Comparison of ENCODE assay signal across 15 cellular contexts in genomic region chr2:238101891-238102841, GRCh38. TPM values are rescaled to one million over a fixed set of nuclear protein-coding genes. Genes with fewer than 3 reads are reported as not detected.
DNase-seq lines count a peak whose midpoint lies in the region; ATAC-seq and TF ChIP-seq lines count a peak whose summit lies in the region.
"Had no signal": no experiment of that assay in that cellular context is flagged by ENCODE, and none has a peak within 500 bp of the region (broad histone marks: within the 10 kb centered on the region; RNA-seq: fewer than 3 reads in every experiment).

No MANE protein-coding gene starts in this region.

- no peak for ATAC-seq in activated naive CD8-positive, alpha-beta T cell treated with anti-CD3 and anti-CD28 coated beads, Interleukin-2, amount 10 ng/mL, durations not matched to agents 7 days and 5 days (ENCODE audit: low read depth)
- ATAC-seq in HG02981 (IDR thresholded peaks at IDR 0.05; ENCODE audit: unreplicated experiment) (no peak), HG03135 (IDR thresholded peaks at IDR 0.05; ENCODE audit: unreplicated experiment) (no peak)
- ATAC-seq: activated CD8-positive, alpha-beta T cell treated with anti-CD3 and anti-CD28 coated beads for 36 hours; effector memory CD8-positive, alpha-beta T cell had no signal

- no peak overlapping the region for H3K27ac Mint-ChIP-seq in activated naive CD8-positive, alpha-beta T cell treated with anti-CD3 and anti-CD28 coated beads, Interleukin-2, amount 10 ng/mL, durations not matched to agents 7 days and 5 days
- no peak overlapping the region for H3K27ac Mint-ChIP-seq in activated naive CD8-positive, alpha-beta T cell treated with anti-CD3 and anti-CD28 coated beads for 36 hours
- peak overlapping the region; percentile 51 for H3K27ac Mint-ChIP-seq in nephron progenitor cell
- H3K27ac Mint-ChIP-seq: activated CD8-positive, alpha-beta T cell treated with anti-CD3 and anti-CD28 coated beads for 36 hours; activated naive CD8-positive, alpha-beta T cell; effector memory CD8-positive, alpha-beta T cell; mesothelial cell of epicardium had no signal

- no peaks in the 10 kb centered on the region for H3K9me3 Mint-ChIP-seq in activated naive CD8-positive, alpha-beta T cell treated with anti-CD3 and anti-CD28 coated beads, Interleukin-2, amount 10 ng/mL, durations not matched to agents 7 days and 5 days
- H3K9me3 Mint-ChIP-seq in activated naive CD8-positive, alpha-beta T cell treated with anti-CD3 and anti-CD28 coated beads for 36 hours, result no peaks in the 10 kb centered on the region
- no peaks in the 10 kb centered on the region for H3K9me3 Mint-ChIP-seq in nephron progenitor cell
- H3K9me3 Mint-ChIP-seq: activated CD8-positive, alpha-beta T cell treated with anti-CD3 and anti-CD28 coated beads for 36 hours; effector memory CD8-positive, alpha-beta T cell; mesothelial cell of epicardium had no signal

- H3K36me3 Mint-ChIP-seq in activated naive CD8-positive, alpha-beta T cell treated with anti-CD3 and anti-CD28 coated beads, Interleukin-2, amount 10 ng/mL, durations not matched to agents 7 days and 5 days, result no peaks in the 10 kb centered on the region
- peaks cover 10% of the 10 kb centered on the region for H3K36me3 Mint-ChIP-seq in activated naive CD8-positive, alpha-beta T cell treated with anti-CD3 and anti-CD28 coated beads for 36 hours
- no peaks in the 10 kb centered on the region for H3K36me3 Mint-ChIP-seq in nephron progenitor cell (ENCODE audit: low read depth)

- no peaks in the 10 kb centered on the region for H3K4me1 Mint-ChIP-seq in activated naive CD8-positive, alpha-beta T cell treated with anti-CD3 and anti-CD28 coated beads, Interleukin-2, amount 10 ng/mL, durations not matched to agents 7 days and 5 days
- H3K4me1 Mint-ChIP-seq in activated naive CD8-positive, alpha-beta T cell treated with anti-CD3 and anti-CD28 coated beads for 36 hours, result no peaks in the 10 kb centered on the region
- peaks cover 23% of the 10 kb centered on the region for H3K4me1 Mint-ChIP-seq in nephron progenitor cell
- H3K4me1 Mint-ChIP-seq: mesothelial cell of epicardium had no signal

- no peak for TF ChIP-seq CTCF in nephron progenitor cell (IDR thresholded peaks at IDR 0.05)

- no peak overlapping the region for H3K4me3 Mint-ChIP-seq in activated naive CD8-positive, alpha-beta T cell treated with anti-CD3 and anti-CD28 coated beads, Interleukin-2, amount 10 ng/mL, durations not matched to agents 7 days and 5 days
- H3K4me3 Mint-ChIP-seq in activated naive CD8-positive, alpha-beta T cell treated with anti-CD3 and anti-CD28 coated beads for 36 hours, result no peak overlapping the region
- H3K4me3 Mint-ChIP-seq in nephron progenitor cell, result no peak overlapping the region
- H3K4me3 Mint-ChIP-seq: activated CD8-positive, alpha-beta T cell treated with anti-CD3 and anti-CD28 coated beads for 36 hours; activated naive CD8-positive, alpha-beta T cell; effector memory CD8-positive, alpha-beta T cell; mesothelial cell of epicardium had no signal

- POLR2A ChIA-PET in activated naive CD8-positive, alpha-beta T cell treated with anti-CD3 and anti-CD28 coated beads, Interleukin-2, amount 10 ng/mL, durations not matched to agents 7 days and 5 days (lab: Charles Lee), result no interaction called here

- H3K27me3 Mint-ChIP-seq in activated naive CD8-positive, alpha-beta T cell treated with anti-CD3 and anti-CD28 coated beads, Interleukin-2, amount 10 ng/mL, durations not matched to agents 7 days and 5 days, result no peaks in the 10 kb centered on the region
- no peaks in the 10 kb centered on the region for H3K27me3 Mint-ChIP-seq in activated naive CD8-positive, alpha-beta T cell treated with anti-CD3 and anti-CD28 coated beads for 36 hours
- peaks cover 4% of the 10 kb centered on the region for H3K27me3 Mint-ChIP-seq in nephron progenitor cell (ENCODE audit: low read depth, poor library complexity)
- H3K27me3 Mint-ChIP-seq: activated CD8-positive, alpha-beta T cell treated with anti-CD3 and anti-CD28 coated beads for 36 hours; activated naive CD8-positive, alpha-beta T cell; effector memory CD8-positive, alpha-beta T cell had no signal

- DNase-seq in activated naive CD8-positive, alpha-beta T cell treated with anti-CD3 and anti-CD28 coated beads, Interleukin-2, amount 10 ng/mL, durations not matched to agents 7 days and 5 days, result peak; percentile 26
- DNase-seq in activated naive CD8-positive, alpha-beta T cell treated with anti-CD3 and anti-CD28 coated beads for 36 hours, result no peak
- DNase-seq in cerebellar cortex (ENCODE audit: low spot score) (peak; percentile 47), nephron progenitor cell (no peak), ureter (ENCODE audit: low spot score) (peak; percentile 33), glomerular visceral epithelial cell (ENCODE audit: extremely low spot score) (no peak)
- DNase-seq: activated CD8-positive, alpha-beta T cell treated with anti-CD3 and anti-CD28 coated beads for 36 hours; effector memory CD8-positive, alpha-beta T cell; NCI-H446; SJCRH30; stimulated activated CD4-positive, alpha-beta T cell treated with anti-CD3 and anti-CD28 coated beads, Interleukin-12 subunit alpha, Interleukin-12 subunit beta, amount 100 ng/mL, for 4 hours had no signal

RNA-seq across cellular contexts. Expression of gene ESPNL, which starts 2.0 kb away (rescaled TPM):
- total RNA-seq in activated naive CD8-positive, alpha-beta T cell treated with anti-CD3 and anti-CD28 coated beads, Interleukin-2, amount 10 ng/mL, durations not matched to agents 7 days and 5 days, result under 1 TPM; 0.09 to 0.11 TPM
- total RNA-seq in activated naive CD8-positive, alpha-beta T cell treated with anti-CD3 and anti-CD28 coated beads for 36 hours, result not detected
- total RNA-seq in ureter, result 2.4 TPM

RNA-seq across cellular contexts. Expression of gene KLHL30, which starts 36.3 kb away (rescaled TPM):
- not detected for total RNA-seq in activated naive CD8-positive, alpha-beta T cell treated with anti-CD3 and anti-CD28 coated beads, Interleukin-2, amount 10 ng/mL, durations not matched to agents 7 days and 5 days
- total RNA-seq in activated naive CD8-positive, alpha-beta T cell treated with anti-CD3 and anti-CD28 coated beads for 36 hours, result not detected
- total RNA-seq in ureter, result 2.2 TPM
- total RNA-seq: activated CD8-positive, alpha-beta T cell treated with anti-CD3 and anti-CD28 coated beads for 36 hours had no signal

RNA-seq across cellular contexts. Expression of gene SCLY, which starts 41.4 kb away (rescaled TPM):
- 10 to 100 TPM; 27.8 to 30.6 TPM for total RNA-seq in activated naive CD8-positive, alpha-beta T cell treated with anti-CD3 and anti-CD28 coated beads, Interleukin-2, amount 10 ng/mL, durations not matched to agents 7 days and 5 days
- total RNA-seq in activated naive CD8-positive, alpha-beta T cell treated with anti-CD3 and anti-CD28 coated beads for 36 hours, result 10 to 100 TPM; 71.6 to 72.9 TPM
- total RNA-seq in ureter, result 21.6 TPM

RNA-seq across cellular contexts. Expression of gene ERFE, which starts 56.6 kb away (rescaled TPM):
- under 1 TPM in 1 of 2 experiments, not detected in 1; 0.42 TPM for total RNA-seq in activated naive CD8-positive, alpha-beta T cell treated with anti-CD3 and anti-CD28 coated beads, Interleukin-2, amount 10 ng/mL, durations not matched to agents 7 days and 5 days
- total RNA-seq in activated naive CD8-positive, alpha-beta T cell treated with anti-CD3 and anti-CD28 coated beads for 36 hours, result under 1 TPM; 0.27 to 0.34 TPM
- total RNA-seq in ureter, result 1.8 TPM

Comparison
In these comparisons a context has a peak if more than half of its experiments do, and no peak if none do; other contexts are left out.
1. DNase-seq: peak in activated naive CD8-positive, alpha-beta T cell treated with anti-CD3 and anti-CD28 coated beads, Interleukin-2, amount 10 ng/mL, durations not matched to agents 7 days and 5 days (single experiment), cerebellar cortex (single experiment) and ureter (single experiment); none in activated naive CD8-positive, alpha-beta T cell treated with anti-CD3 and anti-CD28 coated beads for 36 hours (single experiment), nephron progenitor cell (single experiment) and glomerular visceral epithelial cell (single experiment).